Comparison of ENCODE assay signal across 17 cellular contexts in the genomic region with DNA sequence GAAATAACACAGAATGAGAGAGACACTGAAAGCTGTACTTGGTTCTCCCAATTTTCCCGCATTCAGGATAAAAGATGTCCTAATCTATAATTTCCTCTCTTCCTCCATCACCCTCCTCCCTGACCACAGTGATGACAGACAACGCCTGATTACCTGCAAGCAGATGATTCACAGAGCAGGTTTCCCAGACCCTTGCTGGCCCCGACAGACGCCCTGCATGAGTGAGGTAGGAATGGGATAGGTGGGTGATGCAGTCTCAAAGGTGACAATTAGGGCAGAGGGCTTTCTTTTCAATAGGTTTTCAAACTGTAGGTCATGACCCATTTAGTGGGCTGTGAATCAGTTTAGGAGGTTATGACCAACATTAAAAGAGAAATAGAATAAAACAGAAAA. TPM values are rescaled to one million over a fixed set of nuclear protein-coding genes. Genes with fewer than 3 reads are reported as not detected.
A peak's percentile ranks its signal among the peaks of the same experiment; 100 is the strongest.
DNase-seq lines count a peak whose midpoint lies in the region; ATAC-seq and TF ChIP-seq lines count a peak whose summit lies in the region.
"Had no signal": no experiment of that assay in that cellular context is flagged by ENCODE, and none has a peak within 500 bp of the region (broad histone marks: within the 10 kb centered on the region; RNA-seq: fewer than 3 reads in every experiment).

No MANE protein-coding gene starts in this region.

- H3K9ac ChIP-seq in DND-41 (ENCODE audit: low read depth, low read length): no peak overlapping the region
- H3K9ac ChIP-seq in colonic mucosa (ENCODE audit: low read depth in 2 of 2, low read length in 2 of 2): no peak overlapping the region

- no peak overlapping the region for H3K27ac Mint-ChIP-seq in HFFc6
- H3K27ac Mint-ChIP-seq: CD14-positive monocyte; CD4-positive, alpha-beta T cell had no signal

- H3K36me3 ChIP-seq in DND-41 (ENCODE audit: insufficient read depth, low read length) (peaks cover 82% of the 10 kb centered on the region), colonic mucosa (no peaks in the 10 kb centered on the region)

- H3K27me3 ChIP-seq in DND-41 (ENCODE audit: insufficient read depth, low read length, poor library complexity) (no peaks in the 10 kb centered on the region), colonic mucosa (no peaks in the 10 kb centered on the region)

- H3K36me3 Mint-ChIP-seq in HFFc6 (ENCODE audit: low read depth): peaks cover 18% of the 10 kb centered on the region

- H3K4me3 ChIP-seq in DND-41 (ENCODE audit: low read depth in 1 of 2, low read length in 2 of 2) (no peak overlapping the region), colonic mucosa (no peak overlapping the region)
- H3K4me3 ChIP-seq: HAP-1 had no signal

- H3K9me3 Mint-ChIP-seq in HFFc6: no peaks in the 10 kb centered on the region; the same call in 1 of the 2 replicates
- H3K9me3 Mint-ChIP-seq: CD14-positive monocyte; CD4-positive, alpha-beta T cell had no signal

- ATAC-seq in Right ventricle myocardium superior (ENCODE audit: poor library complexity) (no peak), DND-41 (ENCODE audit: insufficient read depth, low read depth) (no peak), sciatic nerve (no peak)

- no peak overlapping the region for H2AFZ ChIP-seq in DND-41 (ENCODE audit: low read depth, low read length)

- H3K4me1 Mint-ChIP-seq in HFFc6 (ENCODE audit: low read depth): peaks cover 12% of the 10 kb centered on the region

- intact Hi-C loops in cardiac septum (cut with DNase I): loop anchor here (1.0 to 5.0 kb wide), 2 partner anchors 141 to 489 kb away; no protein-coding TSS in a partner anchor
- intact Hi-C loops in Right ventricle myocardium superior (cut with DNase I): loop anchor here (2.0 kb wide), 1 partner anchor 141 kb away; no protein-coding TSS in a partner anchor
- intact Hi-C loops in sciatic nerve (cut with DNase I): loop anchor here (2.0 to 5.0 kb wide), 2 partner anchors 141 to 176 kb away; no protein-coding TSS in a partner anchor
- intact Hi-C loops in colonic mucosa (cut with DNase I): loop anchor here (2.0 kb wide), 1 partner anchor 141 kb away; no protein-coding TSS in a partner anchor

- no peaks in the 10 kb centered on the region for H3K27me3 Mint-ChIP-seq in HFFc6 (ENCODE audit: insufficient read depth)
- H3K27me3 Mint-ChIP-seq: CD4-positive, alpha-beta T cell; CD8-positive, alpha-beta memory T cell had no signal

- H3K4me1 ChIP-seq in DND-41 (ENCODE audit: insufficient read depth, low read length) (peaks cover 42% of the 10 kb centered on the region), colonic mucosa (no peaks in the 10 kb centered on the region)
- H3K4me1 ChIP-seq: HAP-1 had no signal

- H3K9me3 ChIP-seq in DND-41 (ENCODE audit: insufficient read depth, low read length, severe bottlenecking) (no peaks in the 10 kb centered on the region), colonic mucosa (no peaks in the 10 kb centered on the region)
- H3K9me3 ChIP-seq: HAP-1 had no signal

- H3K4me3 Mint-ChIP-seq in HFFc6: no peak overlapping the region
- H3K4me3 Mint-ChIP-seq: CD14-positive monocyte; CD4-positive, alpha-beta T cell; CD8-positive, alpha-beta memory T cell had no signal

- TF ChIP-seq CTCF in DND-41 (IDR thresholded peaks at IDR 0.05; ENCODE audit: borderline replicate concordance, extremely low read depth, low read length, poor library complexity, severe bottlenecking) (no peak), HFFc6 (IDR thresholded peaks at IDR 0.05) (no peak), colonic mucosa (IDR thresholded peaks at IDR 0.05) (no peak)

- DNase-seq in activated effector memory CD4-positive, alpha-beta T cell treated with anti-CD3 and anti-CD28 coated beads, Interleukin-2, amount 50 U/mL, for 16 hours: peak; percentile 24
- no peak for DNase-seq in activated effector memory CD4-positive, alpha-beta T cell treated with Interleukin-2 at 50 U/mL for 16 hours
- DNase-seq in cardiac septum (ENCODE audit: low spot score): peak; percentile 66
- no peak for DNase-seq in Right ventricle myocardium superior
- no peak for DNase-seq in DND-41
- peak; percentile 18 for DNase-seq in sciatic nerve (ENCODE audit: low spot score)
- no peak for DNase-seq in HFFc6
- DNase-seq in colonic mucosa: no peak
- DNase-seq: DMS79 had no signal

- H3K79me2 ChIP-seq in DND-41 (ENCODE audit: insufficient read depth, low read length): peaks cover 29% of the 10 kb centered on the region

- H4K20me1 ChIP-seq in DND-41 (ENCODE audit: insufficient read depth, low read length): 0 out of 2 replicates have a peak, but pooled peaks cover 7% of the 10 kb centered on the region

- H3K4me2 ChIP-seq in DND-41 (ENCODE audit: insufficient read depth, low read length): no peak overlapping the region

- H3K27ac ChIP-seq in DND-41 (ENCODE audit: low read length) (peak overlapping the region; percentile 59), colonic mucosa (no peak overlapping the region)

RNA-seq across cellular contexts. Expression of a gene that starts 5.2 kb away (rescaled TPM):
- 0.32 TPM for total RNA-seq in cardiac septum
- 0.22 TPM for total RNA-seq in Right ventricle myocardium superior
- total RNA-seq in sciatic nerve: 0.49 TPM
- not detected for total RNA-seq in HFFc6 (2021; fragmentation: NEBNext Ultra II Directional; extraction: Animal tissue kit (Norgen Biotek cat#: 25700))
- total RNA-seq in colonic mucosa: 1 to 10 TPM; 1.0 to 1.6 TPM
- total RNA-seq: A172, A673, Daoy had no signal

RNA-seq across cellular contexts. Expression of a gene that starts 51.7 kb away (rescaled TPM):
- total RNA-seq in cardiac septum (not detected), Right ventricle myocardium superior (not detected), sciatic nerve (0.31 TPM), colonic mucosa (under 1 TPM in 1 of 2 donors, not detected in 1; 0.13 TPM)
- not detected for total RNA-seq in HFFc6 (2021; fragmentation: NEBNext Ultra II Directional; extraction: Animal tissue kit (Norgen Biotek cat#: 25700))
- total RNA-seq: A172, A673, Daoy, G401 had no signal

RNA-seq across cellular contexts. Expression of a gene that starts 57.6 kb away (rescaled TPM):
- 129 TPM for total RNA-seq in cardiac septum
- 120 TPM for total RNA-seq in Right ventricle myocardium superior
- 60.6 TPM for total RNA-seq in sciatic nerve
- total RNA-seq in HFFc6 (2021; fragmentation: NEBNext Ultra II Directional; extraction: Animal tissue kit (Norgen Biotek cat#: 25700)): 10 to 100 TPM; 20.8 to 30.7 (median 27.2) TPM
- 10 to 100 TPM; 21.7 to 30.8 TPM for total RNA-seq in colonic mucosa

Comparison
In these comparisons a context has a peak if more than half of its experiments do, and no peak if none do; other contexts are left out.
1. DNase-seq: peak in activated effector memory CD4-positive, alpha-beta T cell treated with anti-CD3 and anti-CD28 coated beads, Interleukin-2, amount 50 U/mL, for 16 hours (single experiment), cardiac septum (single experiment) and sciatic nerve (single experiment); none in activated effector memory CD4-positive, alpha-beta T cell treated with Interleukin-2 at 50 U/mL for 16 hours (single experiment), Right ventricle myocardium superior (single experiment), DND-41 (single experiment), HFFc6 (single experiment) and colonic mucosa (single experiment).